ENCODE assay signal across 8 cellular contexts in the genomic region with DNA sequence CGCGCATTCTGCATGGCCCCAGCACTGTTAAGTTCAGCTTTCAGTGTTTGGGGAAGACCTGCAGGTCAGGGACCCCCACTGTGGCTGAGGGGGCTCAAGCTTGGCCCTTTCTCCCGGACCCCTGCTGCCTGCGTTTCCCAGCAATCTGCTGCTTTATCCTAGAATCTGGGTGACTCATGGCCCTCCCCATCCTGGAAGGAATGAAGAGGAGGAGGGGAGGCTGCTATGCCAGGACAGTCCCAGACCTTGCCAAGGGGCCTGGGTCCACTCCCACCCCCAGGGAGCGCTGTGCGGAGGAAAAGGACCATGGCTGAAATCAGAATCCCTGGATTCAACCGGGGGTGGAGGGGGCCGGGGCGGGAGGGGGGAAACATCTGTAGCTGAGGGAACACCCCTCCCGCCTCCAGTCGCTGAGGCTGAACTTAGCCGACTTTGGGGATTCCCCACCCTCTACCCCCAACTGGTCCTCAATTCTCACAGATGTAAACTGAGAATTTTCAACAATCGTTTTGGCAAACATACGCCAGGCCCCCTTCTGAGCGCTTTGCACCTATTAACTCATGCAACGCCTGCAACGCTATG. TPM values are rescaled to one million over a fixed set of nuclear protein-coding genes. Genes with fewer than 3 reads are reported as not detected.
DNase-seq lines count a peak whose midpoint lies in the region; ATAC-seq and TF ChIP-seq lines count a peak whose summit lies in the region.

No MANE protein-coding gene starts in this region.

- POLR2A ChIA-PET in activated naive CD8-positive, alpha-beta T cell treated with anti-CD3 and anti-CD28 coated beads, Interleukin-2, amount 10 ng/mL, durations not matched to agents 7 days and 5 days (lab: Charles Lee): interaction anchor here (1.3 kb wide), 1 partner anchor 24 kb away, joined by 9 read pairs; no protein-coding TSS in a partner anchor

- H3K36me3 Mint-ChIP-seq in activated T-cell treated with anti-CD3 and anti-CD28 coated beads, Interleukin-2, amount 50 U/mL, for 24 hours (ENCODE audit: low read depth): peaks cover 9% of the 10 kb centered on the region
- peaks cover 11% of the 10 kb centered on the region for H3K36me3 Mint-ChIP-seq in activated naive CD8-positive, alpha-beta T cell treated with anti-CD3 and anti-CD28 coated beads, Interleukin-2, amount 10 ng/mL, durations not matched to agents 7 days and 5 days

- H3K36me3 ChIP-seq in stomach: peaks cover 0 to 15% (median 0%) of the 10 kb centered on the region in 4 donors

- no peak overlapping the region for H3K27ac Mint-ChIP-seq in activated T-cell treated with anti-CD3 and anti-CD28 coated beads, Interleukin-2, amount 50 U/mL, for 24 hours
- H3K27ac Mint-ChIP-seq in activated naive CD8-positive, alpha-beta T cell treated with anti-CD3 and anti-CD28 coated beads, Interleukin-2, amount 10 ng/mL, durations not matched to agents 7 days and 5 days: no peak overlapping the region

- H3K27me3 Mint-ChIP-seq in activated T-cell treated with anti-CD3 and anti-CD28 coated beads, Interleukin-2, amount 50 U/mL, for 24 hours: peaks cover 13% of the 10 kb centered on the region
- H3K27me3 Mint-ChIP-seq in activated naive CD8-positive, alpha-beta T cell treated with anti-CD3 and anti-CD28 coated beads, Interleukin-2, amount 10 ng/mL, durations not matched to agents 7 days and 5 days: peaks cover 13% of the 10 kb centered on the region

- TF ChIP-seq CTCF in stomach (IDR thresholded peaks at IDR 0.05): no peak

- no peak for TF ChIP-seq POLR2A in stomach (IDR thresholded peaks at IDR 0.05)

- no peak for TF ChIP-seq EP300 in stomach (IDR thresholded peaks at IDR 0.05)

- peak overlapping the region; percentile 78 for H3K4me3 Mint-ChIP-seq in activated T-cell treated with anti-CD3 and anti-CD28 coated beads, Interleukin-2, amount 50 U/mL, for 24 hours
- peak overlapping the region; percentile 81 for H3K4me3 Mint-ChIP-seq in activated naive CD8-positive, alpha-beta T cell treated with anti-CD3 and anti-CD28 coated beads, Interleukin-2, amount 10 ng/mL, durations not matched to agents 7 days and 5 days

- intact Hi-C loops in stomach (cut with DNase I; ENCODE audit: low total_unique reads): no loop called here

- H3K4me1 ChIP-seq in stomach: peaks cover 7 to 16% (median 13%) of the 10 kb centered on the region in 4 donors

- no peak for DNase-seq in activated T-cell treated with anti-CD3 and anti-CD28 coated beads, Interleukin-2, amount 50 U/mL, for 24 hours
- DNase-seq in activated T-cell treated with anti-CD3 and anti-CD28 coated beads for 4 hours (no peak), stomach (no peak), OCI-M1 (lab: John Stamatoyannopoulos, UW) (no peak)
- DNase-seq in activated naive CD8-positive, alpha-beta T cell treated with anti-CD3 and anti-CD28 coated beads, Interleukin-2, amount 10 ng/mL, durations not matched to agents 7 days and 5 days: no peak
- no peak for DNase-seq in central memory CD4-positive, alpha-beta T cell

- WGBS in stomach, 5 donors: 8 to 18% (median 16%) methylated on average over 15 to 17 of the region's 17 CpGs

- H3K9me3 ChIP-seq in stomach: peaks cover 0 to 14% (median 12%) of the 10 kb centered on the region in 4 donors

- H3K4me3 ChIP-seq in iPS-11a (ENCODE audit: low read depth, low read length) (peak overlapping the region; percentile 30), stomach (peak overlapping the region; percentile 38 to 51 (median 44))

- peaks cover 0 to 31% (median 10%) of the 10 kb centered on the region in 3 donors for H3K27me3 ChIP-seq in stomach

- peaks cover 9% of the 10 kb centered on the region for H3K4me1 Mint-ChIP-seq in activated T-cell treated with anti-CD3 and anti-CD28 coated beads, Interleukin-2, amount 50 U/mL, for 24 hours (ENCODE audit: low read depth)
- H3K4me1 Mint-ChIP-seq in activated naive CD8-positive, alpha-beta T cell treated with anti-CD3 and anti-CD28 coated beads, Interleukin-2, amount 10 ng/mL, durations not matched to agents 7 days and 5 days: peaks cover 1% of the 10 kb centered on the region

- peaks cover 12% of the 10 kb centered on the region for H3K9me3 Mint-ChIP-seq in activated T-cell treated with anti-CD3 and anti-CD28 coated beads, Interleukin-2, amount 50 U/mL, for 24 hours
- no peaks in the 10 kb centered on the region for H3K9me3 Mint-ChIP-seq in activated naive CD8-positive, alpha-beta T cell treated with anti-CD3 and anti-CD28 coated beads, Interleukin-2, amount 10 ng/mL, durations not matched to agents 7 days and 5 days

- no peak for ATAC-seq in activated naive CD8-positive, alpha-beta T cell treated with anti-CD3 and anti-CD28 coated beads, Interleukin-2, amount 10 ng/mL, durations not matched to agents 7 days and 5 days (ENCODE audit: low read depth)
- ATAC-seq in GM19463 (IDR thresholded peaks at IDR 0.05; ENCODE audit: unreplicated experiment): no peak

- peak overlapping the region in 2 of 5 donors; percentile 29 to 61 for H3K27ac ChIP-seq in stomach

RNA-seq across cellular contexts. Expression of a gene that starts 20.6 kb away (rescaled TPM):
- under 1 TPM in 1 of 2 experiments, not detected in 1; 0.39 TPM for total RNA-seq in activated naive CD8-positive, alpha-beta T cell treated with anti-CD3 and anti-CD28 coated beads, Interleukin-2, amount 10 ng/mL, durations not matched to agents 7 days and 5 days
- total RNA-seq in stomach: under 1 TPM in 1 of 5 donors, not detected in 4; 0.55 TPM
- polyA plus RNA-seq in stomach: under 1 TPM in 1 of 3 donors, not detected in 2; 0.10 TPM

RNA-seq across cellular contexts. Expression of a gene that starts 34.7 kb away (rescaled TPM):
- total RNA-seq in activated naive CD8-positive, alpha-beta T cell treated with anti-CD3 and anti-CD28 coated beads, Interleukin-2, amount 10 ng/mL, durations not matched to agents 7 days and 5 days: 100 to 1,000 TPM; 249 to 255 TPM
- total RNA-seq in stomach: 10 to 100 TPM in 4 of 5 donors, 1 to 10 TPM in 1; 5.2 to 63.6 (median 39.4) TPM
- 10 to 100 TPM; 16.0 to 20.7 (median 17.1) TPM for polyA plus RNA-seq in stomach

RNA-seq across cellular contexts. Expression of a gene that starts 34.9 kb away (rescaled TPM):
- total RNA-seq in activated naive CD8-positive, alpha-beta T cell treated with anti-CD3 and anti-CD28 coated beads, Interleukin-2, amount 10 ng/mL, durations not matched to agents 7 days and 5 days: 100 to 1,000 TPM; 285 to 303 TPM
- total RNA-seq in stomach: 10 to 100 TPM in 4 of 5 donors, 1 to 10 TPM in 1; 6.4 to 57.2 (median 27.5) TPM
- polyA plus RNA-seq in stomach: 10 to 100 TPM; 46.4 to 61.4 (median 53.7) TPM

Comparison
In these comparisons a context has a peak if more than half of its experiments do, and no peak if none do; other contexts are left out.
1. RNA of a gene that starts 34.9 kb away (total RNA-seq): 285 to 303 TPM in activated naive CD8-positive, alpha-beta T cell treated with anti-CD3 and anti-CD28 coated beads, Interleukin-2, amount 10 ng/mL, durations not matched to agents 7 days and 5 days; 6.4 to 57.2 TPM in stomach; every median in the first group is over 4 times any median in the second.